Comparison of ENCODE assay signal across 1 cellular context in genomic region chr10:26479766-26480492, GRCh38.
TF ChIP-seq lines count a peak whose summit lies in the region.

No MANE protein-coding gene starts in this region.

TF ChIP-seq in HepG2, 621 proteins besides CTCF, POLR2A, EP300 and RAD21:
- no peak for TF ChIP-seq ZNF574 (CRISPR knock-in tag; IDR thresholded peaks at IDR 0.05)
- TF ChIP-seq ZNF766 (CRISPR knock-in tag; IDR thresholded peaks at IDR 0.05; ENCODE audit: borderline replicate concordance): no peak
- no peak for TF ChIP-seq ZNF275 (CRISPR knock-in tag; IDR thresholded peaks at IDR 0.05; ENCODE audit: borderline replicate concordance)
- no peak for TF ChIP-seq ZNF572 (CRISPR knock-in tag; IDR thresholded peaks at IDR 0.05)
- TF ChIP-seq, protein P1, sequence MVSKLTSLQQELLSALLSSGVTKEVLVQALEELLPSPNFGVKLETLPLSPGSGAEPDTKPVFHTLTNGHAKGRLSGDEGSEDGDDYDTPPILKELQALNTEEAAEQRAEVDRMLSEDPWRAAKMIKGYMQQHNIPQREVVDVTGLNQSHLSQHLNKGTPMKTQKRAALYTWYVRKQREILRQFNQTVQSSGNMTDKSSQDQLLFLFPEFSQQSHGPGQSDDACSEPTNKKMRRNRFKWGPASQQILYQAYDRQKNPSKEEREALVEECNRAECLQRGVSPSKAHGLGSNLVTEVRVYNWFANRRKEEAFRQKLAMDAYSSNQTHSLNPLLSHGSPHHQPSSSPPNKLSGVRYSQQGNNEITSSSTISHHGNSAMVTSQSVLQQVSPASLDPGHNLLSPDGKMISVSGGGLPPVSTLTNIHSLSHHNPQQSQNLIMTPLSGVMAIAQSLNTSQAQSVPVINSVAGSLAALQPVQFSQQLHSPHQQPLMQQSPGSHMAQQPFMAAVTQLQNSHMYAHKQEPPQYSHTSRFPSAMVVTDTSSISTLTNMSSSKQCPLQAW (CRISPR knock-in tag; IDR thresholded peaks at IDR 0.05): no peak
